In the genomic region with DNA sequence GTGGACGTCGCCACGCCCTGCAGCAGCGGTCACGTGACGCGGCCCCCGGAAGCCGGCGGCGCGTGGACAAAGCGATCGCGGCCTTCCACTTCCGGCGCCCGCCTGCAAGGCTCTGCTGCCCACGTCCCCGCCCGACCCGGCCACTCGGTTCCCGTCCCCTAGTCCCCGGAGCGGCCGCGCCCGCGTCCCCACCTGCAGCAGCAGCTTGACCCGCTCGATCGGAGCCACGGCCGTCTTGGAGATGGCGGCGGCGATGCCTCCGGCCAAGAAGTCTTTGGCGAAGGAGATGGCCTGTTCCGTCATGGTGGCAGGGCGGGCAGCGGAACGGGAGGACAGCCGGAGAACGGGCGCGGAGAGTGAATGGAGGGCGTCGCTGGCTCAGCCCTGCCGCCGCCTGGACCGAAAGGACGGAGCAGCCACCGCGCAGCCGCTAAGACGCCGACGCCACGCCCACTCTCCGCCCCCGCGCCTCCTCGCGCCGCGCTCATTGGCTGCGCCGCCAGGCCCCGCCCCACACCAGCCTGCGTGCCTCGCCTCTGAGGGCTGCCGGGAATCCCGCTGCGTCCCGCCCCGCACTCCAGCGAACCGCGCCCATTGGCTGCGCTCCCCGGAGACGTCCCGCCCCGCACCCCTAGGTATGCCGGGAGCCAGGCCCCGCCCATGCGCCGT, we compare ENCODE assay signal across 8 cellular contexts. TPM values are rescaled to one million over a fixed set of nuclear protein-coding genes. Genes with fewer than 3 reads are reported as not detected.
A peak's percentile ranks its signal among the peaks of the same experiment; 100 is the strongest.
DNase-seq lines count a peak whose midpoint lies in the region; ATAC-seq and TF ChIP-seq lines count a peak whose summit lies in the region.

A gene (minus strand): TSS at position 407 of the 669 bp plus-strand sequence. CDS start 104 bp downstream, at position 303.

- H3K4me1 Mint-ChIP-seq in activated T-cell treated with anti-CD3 and anti-CD28 coated beads, Interleukin-2, amount 50 U/mL, for 24 hours (ENCODE audit: low read depth) = peaks cover 63% of the 10 kb centered on the region

- peaks cover 73% of the 10 kb centered on the region for H3K36me3 ChIP-seq in KOPT-K1 (ENCODE audit: insufficient read depth, low read length)
- H3K36me3 ChIP-seq in neuron (ENCODE audit: insufficient read depth, low read length) = peaks cover 40% of the 10 kb centered on the region

- no peak for TF ChIP-seq CTCF in fibroblast of the aortic adventitia (IDR thresholded peaks at IDR 0.05; ENCODE audit: insufficient read depth, low read length)

- peak within 1 kb of the TSS; percentile 96 for H3K27ac ChIP-seq in KOPT-K1 (ENCODE audit: low read depth, low read length, poor library complexity, severe bottlenecking)

- peak within 1 kb of the TSS; percentile 99 for H3K27ac Mint-ChIP-seq in activated T-cell treated with anti-CD3 and anti-CD28 coated beads, Interleukin-2, amount 50 U/mL, for 24 hours

- peaks cover 18% of the 10 kb centered on the region for H3K4me1 ChIP-seq in neuron (ENCODE audit: insufficient read depth, low read length)

- peak within 1 kb of the TSS; percentile 95 for H3K4me3 Mint-ChIP-seq in activated T-cell treated with anti-CD3 and anti-CD28 coated beads, Interleukin-2, amount 50 U/mL, for 24 hours

- peak within 1 kb of the TSS; percentile 61 for H2AFZ ChIP-seq in neuron (ENCODE audit: low read depth, low read length)

- H3K4me3 ChIP-seq in fibroblast of the aortic adventitia (ENCODE audit: low read depth, low read length) = peak within 1 kb of the TSS; percentile 84
- peak within 1 kb of the TSS; percentile 97 for H3K4me3 ChIP-seq in neuron (ENCODE audit: low read length)

- ATAC-seq in GM21717 (IDR thresholded peaks at IDR 0.05; ENCODE audit: unreplicated experiment) = peak; percentile 93

- H3K36me3 Mint-ChIP-seq in activated T-cell treated with anti-CD3 and anti-CD28 coated beads, Interleukin-2, amount 50 U/mL, for 24 hours (ENCODE audit: low read depth) = peaks cover 81% of the 10 kb centered on the region

- H3K27me3 ChIP-seq in neuron (ENCODE audit: insufficient read depth, low read length) = no peaks in the 10 kb centered on the region

- DNase-seq in D341Med (ENCODE audit: low spot score) = peak; percentile 99
- DNase-seq in activated T-cell treated with anti-CD3 and anti-CD28 coated beads, Interleukin-2, amount 50 U/mL, for 24 hours = peak; percentile 100
- peak; percentile 95 for DNase-seq in fibroblast of the aortic adventitia (ENCODE audit: low read depth)
- peak; percentile 97 for DNase-seq in superior temporal gyrus (ENCODE audit: extremely low spot score)
- DNase-seq in NCI-H1417 treated with DMSO at 0.1 percent for 48 hours (lab: John Stamatoyannopoulos, UW) = no peak

- H3K9me3 Mint-ChIP-seq in activated T-cell treated with anti-CD3 and anti-CD28 coated beads, Interleukin-2, amount 50 U/mL, for 24 hours = no peaks in the 10 kb centered on the region

- no peaks in the 10 kb centered on the region for H3K9me3 ChIP-seq in KOPT-K1 (ENCODE audit: insufficient read depth, low read length, poor library complexity, severe bottlenecking)
- no peaks in the 10 kb centered on the region for H3K9me3 ChIP-seq in neuron (ENCODE audit: low read length)

- no peaks in the 10 kb centered on the region for H3K27me3 Mint-ChIP-seq in activated T-cell treated with anti-CD3 and anti-CD28 coated beads, Interleukin-2, amount 50 U/mL, for 24 hours

RNA-seq across cellular contexts. Expression of the gene that starts here (rescaled TPM):
- total RNA-seq in fibroblast of the aortic adventitia (ENCODE audit: low replicate concordance) = 190 and 311 TPM in 2 replicates
